12 cellular contexts compared by ENCODE assay signal in genomic region chr10:6296456-6297214, GRCh38.
DNase-seq lines count a peak whose midpoint lies in the region; ATAC-seq lines count a peak whose summit lies in the region.
"Had no signal": no experiment of that assay in that cellular context is flagged by ENCODE, and none has a peak within 500 bp of the region (broad histone marks: within the 10 kb centered on the region; RNA-seq: fewer than 3 reads in every experiment).

No MANE protein-coding gene starts in this region.

- H3K27me3 Mint-ChIP-seq in activated naive CD8-positive, alpha-beta T cell treated with anti-CD3 and anti-CD28 coated beads, Interleukin-2, amount 10 ng/mL, durations not matched to agents 7 days and 5 days, result no peaks in the 10 kb centered on the region
- H3K27me3 Mint-ChIP-seq in activated naive CD8-positive, alpha-beta T cell treated with anti-CD3 and anti-CD28 coated beads for 36 hours, result no peaks in the 10 kb centered on the region
- H3K27me3 Mint-ChIP-seq in naive B cell, result no peaks in the 10 kb centered on the region
- H3K27me3 Mint-ChIP-seq: naive thymus-derived CD4-positive, alpha-beta T cell had no signal

- intact Hi-C loops in posterior cingulate gyrus (cut with DNase I), result no loop called here

- H3K27ac Mint-ChIP-seq in activated naive CD8-positive, alpha-beta T cell treated with anti-CD3 and anti-CD28 coated beads, Interleukin-2, amount 10 ng/mL, durations not matched to agents 7 days and 5 days, result peak overlapping the region; percentile 9
- no peak overlapping the region for H3K27ac Mint-ChIP-seq in activated naive CD8-positive, alpha-beta T cell treated with anti-CD3 and anti-CD28 coated beads for 36 hours
- H3K27ac Mint-ChIP-seq in naive B cell, result peak overlapping the region in 4 of 6 donors; percentile 7 to 92 (median 52)

- no peak overlapping the region for H3K4me3 Mint-ChIP-seq in activated naive CD8-positive, alpha-beta T cell treated with anti-CD3 and anti-CD28 coated beads, Interleukin-2, amount 10 ng/mL, durations not matched to agents 7 days and 5 days
- no peak overlapping the region for H3K4me3 Mint-ChIP-seq in activated naive CD8-positive, alpha-beta T cell treated with anti-CD3 and anti-CD28 coated beads for 36 hours
- no peak overlapping the region for H3K4me3 Mint-ChIP-seq in naive B cell

- in situ Hi-C loops in T47D (cut with HindIII; ENCODE audit: low pct_unique_long_range_greater_than_20kb, low sequenced_read_pairs), result no loop called here

- peaks cover 9% of the 10 kb centered on the region for H3K9me3 Mint-ChIP-seq in activated naive CD8-positive, alpha-beta T cell treated with anti-CD3 and anti-CD28 coated beads, Interleukin-2, amount 10 ng/mL, durations not matched to agents 7 days and 5 days
- H3K9me3 Mint-ChIP-seq in activated naive CD8-positive, alpha-beta T cell treated with anti-CD3 and anti-CD28 coated beads for 36 hours, result peaks cover 13% of the 10 kb centered on the region
- peaks cover 0 to 7% (median 0%) of the 10 kb centered on the region in 7 donors for H3K9me3 Mint-ChIP-seq in naive B cell

- POLR2A ChIA-PET in activated naive CD8-positive, alpha-beta T cell treated with anti-CD3 and anti-CD28 coated beads, Interleukin-2, amount 10 ng/mL, durations not matched to agents 7 days and 5 days (lab: Charles Lee), result no interaction called here

- H3K36me3 Mint-ChIP-seq in activated naive CD8-positive, alpha-beta T cell treated with anti-CD3 and anti-CD28 coated beads, Interleukin-2, amount 10 ng/mL, durations not matched to agents 7 days and 5 days, result peaks cover 47% of the 10 kb centered on the region
- H3K36me3 Mint-ChIP-seq in activated naive CD8-positive, alpha-beta T cell treated with anti-CD3 and anti-CD28 coated beads for 36 hours, result peaks cover 26% of the 10 kb centered on the region
- peaks cover 0 to 7% of the 10 kb centered on the region in 2 donors for H3K36me3 Mint-ChIP-seq in naive B cell

- no peak for DNase-seq in activated naive CD8-positive, alpha-beta T cell treated with anti-CD3 and anti-CD28 coated beads, Interleukin-2, amount 10 ng/mL, durations not matched to agents 7 days and 5 days
- DNase-seq in activated naive CD8-positive, alpha-beta T cell treated with anti-CD3 and anti-CD28 coated beads for 36 hours, result no peak
- DNase-seq in T47D (ENCODE audit: low read depth in 1 of 2, low spot score in 1 of 2), result peak; percentile 67 to 100
- DNase-seq in naive B cell, result no peak
- no peak for DNase-seq in posterior cingulate gyrus
- no peak for DNase-seq in mesenteric fat pad (ENCODE audit: low spot score)
- no peak for DNase-seq in NCI-H82 (lab: John Stamatoyannopoulos, UW)
- DNase-seq: activated CD4-positive, CD25-positive, alpha-beta regulatory T cell treated with anti-CD3 and anti-CD28 coated beads, Interleukin-2, amount 50 U/mL, for 72 hours; NCI-H1092; testis had no signal

- no peak for ATAC-seq in activated naive CD8-positive, alpha-beta T cell treated with anti-CD3 and anti-CD28 coated beads, Interleukin-2, amount 10 ng/mL, durations not matched to agents 7 days and 5 days (ENCODE audit: low read depth)
- ATAC-seq in naive B cell (ENCODE audit: low read depth in 2 of 2) (no peak), HG03378 (IDR thresholded peaks at IDR 0.05; ENCODE audit: unreplicated experiment) (no peak)
- ATAC-seq: naive thymus-derived CD4-positive, alpha-beta T cell had no signal

- H3K4me1 Mint-ChIP-seq in activated naive CD8-positive, alpha-beta T cell treated with anti-CD3 and anti-CD28 coated beads, Interleukin-2, amount 10 ng/mL, durations not matched to agents 7 days and 5 days, result peaks cover 59% of the 10 kb centered on the region
- H3K4me1 Mint-ChIP-seq in activated naive CD8-positive, alpha-beta T cell treated with anti-CD3 and anti-CD28 coated beads for 36 hours, result peaks cover 54% of the 10 kb centered on the region
- H3K4me1 Mint-ChIP-seq in naive B cell, result peaks cover 26 to 57% (median 54%) of the 10 kb centered on the region in 3 donors

Comparison
In these comparisons a context has a peak if more than half of its experiments do, and no peak if none do; other contexts are left out.
1. DNase-seq: peak in T47D (2 of 2); none in activated naive CD8-positive, alpha-beta T cell treated with anti-CD3 and anti-CD28 coated beads, Interleukin-2, amount 10 ng/mL, durations not matched to agents 7 days and 5 days (single experiment), activated naive CD8-positive, alpha-beta T cell treated with anti-CD3 and anti-CD28 coated beads for 36 hours (single experiment), naive B cell (single experiment), posterior cingulate gyrus (0 of 10), mesenteric fat pad (single experiment) and NCI-H82 (single experiment).